27 cellular contexts compared by ENCODE assay signal in the genomic region with DNA sequence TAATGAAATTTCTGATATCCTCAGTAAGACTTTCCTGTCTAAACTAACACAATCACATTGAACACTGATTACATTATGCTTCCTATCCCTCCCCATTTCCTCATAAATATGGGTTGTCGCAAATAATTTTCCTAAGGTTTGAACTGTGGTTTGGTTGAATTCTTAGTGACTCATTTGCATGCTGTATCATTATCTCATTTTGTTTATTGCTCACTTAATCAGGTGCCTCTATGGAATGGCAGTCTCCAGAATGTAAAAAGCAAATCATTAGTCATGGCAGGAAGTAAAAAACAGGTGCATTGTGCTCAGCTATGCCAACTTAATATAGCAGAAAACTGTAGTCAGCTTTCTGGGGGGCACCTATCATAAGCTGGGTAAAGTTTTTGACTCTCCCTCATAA.
DNase-seq lines count a peak whose midpoint lies in the region; ATAC-seq and TF ChIP-seq lines count a peak whose summit lies in the region.
"Had no signal": no experiment of that assay in that cellular context is flagged by ENCODE, and none has a peak within 500 bp of the region (broad histone marks: within the 10 kb centered on the region; RNA-seq: fewer than 3 reads in every experiment).

No MANE protein-coding gene starts in this region.

- no peak overlapping the region for H3K14ac ChIP-seq in mesenchymal stem cell (ENCODE audit: low read length in 2 of 2)

- H3F3A ChIP-seq in GM23248 (ENCODE audit: insufficient read depth): no peaks in the 10 kb centered on the region

- no peaks in the 10 kb centered on the region for H3K79me1 ChIP-seq in mesenchymal stem cell (replicated peaks; ENCODE audit: low read length, poor library complexity, severe bottlenecking)

- no peaks in the 10 kb centered on the region for H4K20me1 ChIP-seq in GM23248 (ENCODE audit: insufficient read depth)

- TF ChIP-seq CTCF in choroid plexus epithelial cell (conservative IDR thresholded peaks at IDR 0.05; ENCODE audit: low read depth, low read length) (no peak), RWPE1 (conservative IDR thresholded peaks at IDR 0.05; ENCODE audit: low read depth) (no peak)

- H3K27ac ChIP-seq in GM23248 (no peak overlapping the region), mesenchymal stem cell (ENCODE audit: low read length, poor library complexity, severe bottlenecking) (no peak overlapping the region), substantia nigra (ENCODE audit: low read depth, low read length, poor library complexity, severe bottlenecking) (no peak overlapping the region), RWPE1 (no peak overlapping the region)
- H3K27ac ChIP-seq: body of pancreas, gastrocnemius medialis, neural progenitor cell, right lobe of liver had no signal

- POLR2A ChIA-PET in RWPE1 (lab: Yijun Ruan, JAX; ENCODE audit: low non-redundant PET): no interaction called here

- DNase-seq in GM23248 (peak; percentile 15), NCI-H1048 (lab: John Stamatoyannopoulos, UW) (peak; percentile 11), choroid plexus epithelial cell (ENCODE audit: low read depth) (peak; percentile 15), mesenchymal stem cell (peak; percentile 30), substantia nigra (lab: John Stamatoyannopoulos, UW) (no peak), RWPE1 (ENCODE audit: low spot score) (no peak)
- DNase-seq: activated CD4-positive, alpha-beta T cell treated with anti-CD3 and anti-CD28 coated beads, Interleukin-2, amount 10 ng/mL, durations not matched to agents 7 days and 5 days; activated gamma-delta T cell treated with Interleukin-2 at 50 U/mL for 16 hours; activated T-cell treated with anti-CD3 and anti-CD28 coated beads, Interleukin-2, amount 50 U/mL, for 4 hours; body of pancreas; C1 segment of cervical spinal cord; effector CD8-positive, alpha-beta T cell; gastrocnemius medialis; H9; left colon; NCI-H1417 treated with DMSO at 0.1 percent for 48 hours; NCI-H82; right lobe of liver; Right ventricle myocardium superior; stimulated activated CD4-positive, alpha-beta T cell treated with anti-CD3 and anti-CD28 coated beads, Interleukin-12 subunit alpha, Interleukin-12 subunit beta, amount 100 ng/mL, for 4 hours; stimulated activated CD4-positive, alpha-beta T cell treated with anti-CD3 and anti-CD28 coated beads, Interleukin-4, amount 100 ng/mL, for 1 hour; T1000 had no signal

- no peak overlapping the region for H3K4me2 ChIP-seq in GM23248 (ENCODE audit: unreplicated experiment)
- no peak overlapping the region for H3K4me2 ChIP-seq in mesenchymal stem cell (ENCODE audit: low read length, poor library complexity, severe bottlenecking)
- H3K4me2 ChIP-seq: neural progenitor cell had no signal

- ATAC-seq in HG02870 (IDR thresholded peaks at IDR 0.05; ENCODE audit: unreplicated experiment) (no peak), GM18498 (IDR thresholded peaks at IDR 0.05; ENCODE audit: unreplicated experiment) (no peak)
- ATAC-seq: activated T-cell treated with anti-CD3 and anti-CD28 coated beads, Interleukin-2, amount 50 U/mL, for 4 hours; body of pancreas; gastrocnemius medialis; K562; left colon; right lobe of liver; WTC11 had no signal

- no peak overlapping the region for H3K4me3 ChIP-seq in GM23248
- H3K4me3 ChIP-seq in choroid plexus epithelial cell (ENCODE audit: low read depth, low read length): no peak overlapping the region
- H3K4me3 ChIP-seq in mesenchymal stem cell (ENCODE audit: insufficient read depth in 1 of 2, low read depth in 1 of 2, low read length in 2 of 2): no peak overlapping the region
- H3K4me3 ChIP-seq: body of pancreas, gastrocnemius medialis, K562, neural progenitor cell, right lobe of liver had no signal

- H3K27me3 ChIP-seq in GM23248 (replicated peaks; ENCODE audit: insufficient read depth): no peaks in the 10 kb centered on the region
- H3K27me3 ChIP-seq in mesenchymal stem cell (ENCODE audit: control insufficient read depth in 1 of 2, insufficient read depth in 1 of 2, low read length in 2 of 2): no peaks in the 10 kb centered on the region
- H3K27me3 ChIP-seq: body of pancreas, gastrocnemius medialis, neural progenitor cell, right lobe of liver had no signal

- 91 to 95% methylated on average over 1 of the region's 1 CpG for WGBS in GM23248 (ENCODE audit: low coverage in 1 of 2, low lambda C conversion rate in 2 of 2, missing lambda C conversion rate in 2 of 2), 2 experiments
- 60% methylated on average over 1 of the region's 1 CpG for WGBS in mesenchymal stem cell

- no peak overlapping the region for H3K23ac ChIP-seq in mesenchymal stem cell (ENCODE audit: low read length in 2 of 2)

- no peaks in the 10 kb centered on the region for H3K9me2 ChIP-seq in GM23248 (ENCODE audit: insufficient read depth)

- in situ Hi-C loops in GM23248 (cut with MboI): no loop called here

- no peak overlapping the region for H2BK12ac ChIP-seq in mesenchymal stem cell (ENCODE audit: low read length in 2 of 2)

- CTCF ChIA-PET in RWPE1 (lab: Yijun Ruan, JAX): no interaction called here

- H3K9me3 ChIP-seq in GM23248 (ENCODE audit: low read depth) (no peaks in the 10 kb centered on the region), mesenchymal stem cell (ENCODE audit: control insufficient read depth, low read length) (no peaks in the 10 kb centered on the region)
- H3K9me3 ChIP-seq: body of pancreas, gastrocnemius medialis, right lobe of liver had no signal

- H3K9ac ChIP-seq in GM23248 (no peak overlapping the region), mesenchymal stem cell (ENCODE audit: low read length) (no peak overlapping the region)
- H3K9ac ChIP-seq: neural progenitor cell had no signal

- no peak overlapping the region for H2BK120ac ChIP-seq in mesenchymal stem cell (ENCODE audit: low read depth, low read length)

- H4K91ac ChIP-seq in mesenchymal stem cell (ENCODE audit: low read length): no peak overlapping the region

- H3K4me1 ChIP-seq in GM23248 (ENCODE audit: insufficient read depth) (no peaks in the 10 kb centered on the region; the same call in 1 of the 2 replicates), mesenchymal stem cell (ENCODE audit: control insufficient read depth, insufficient read depth, low read depth, low read length) (no peaks in the 10 kb centered on the region)
- H3K4me1 ChIP-seq: body of pancreas, gastrocnemius medialis, right lobe of liver had no signal

- H2BK5ac ChIP-seq in mesenchymal stem cell (ENCODE audit: low read depth, low read length, poor library complexity, severe bottlenecking): no peak overlapping the region

- H4K8ac ChIP-seq in mesenchymal stem cell (ENCODE audit: low read length): no peak overlapping the region

- no peak overlapping the region for H2BK15ac ChIP-seq in mesenchymal stem cell (ENCODE audit: low read depth, poor library complexity, severe bottlenecking)

- no peak overlapping the region for H2AK5ac ChIP-seq in mesenchymal stem cell (ENCODE audit: low read length, severe bottlenecking)

- no peak overlapping the region for H3K4ac ChIP-seq in mesenchymal stem cell (ENCODE audit: low read depth in 1 of 2, low read length in 2 of 2)

- H3K18ac ChIP-seq in mesenchymal stem cell (ENCODE audit: low read depth in 1 of 2, low read length in 2 of 2): no peak overlapping the region

- H2AFZ ChIP-seq in GM23248 (no peak overlapping the region), mesenchymal stem cell (ENCODE audit: low read depth, low read length) (no peak overlapping the region)
- H2AFZ ChIP-seq: neural progenitor cell had no signal

- H3K79me2 ChIP-seq in GM23248 (ENCODE audit: insufficient read depth): no peaks in the 10 kb centered on the region

- H3K36me3 ChIP-seq in GM23248 (ENCODE audit: low read depth): no peaks in the 10 kb centered on the region
- H3K36me3 ChIP-seq in mesenchymal stem cell (ENCODE audit: control insufficient read depth in 1 of 2, insufficient read depth in 2 of 2, low read depth in 1 of 2, low read length in 2 of 2): no peaks in the 10 kb centered on the region
- H3K36me3 ChIP-seq: gastrocnemius medialis, neural progenitor cell, right lobe of liver had no signal

Comparison
In these comparisons a context has a peak if more than half of its experiments do, and no peak if none do; other contexts are left out.
1. DNase-seq: peak in GM23248 (single experiment), NCI-H1048 (single experiment), choroid plexus epithelial cell (single experiment) and mesenchymal stem cell (single experiment); none in substantia nigra (0 of 49) and RWPE1 (single experiment).